26 cellular contexts compared by ENCODE assay signal in the genomic region with DNA sequence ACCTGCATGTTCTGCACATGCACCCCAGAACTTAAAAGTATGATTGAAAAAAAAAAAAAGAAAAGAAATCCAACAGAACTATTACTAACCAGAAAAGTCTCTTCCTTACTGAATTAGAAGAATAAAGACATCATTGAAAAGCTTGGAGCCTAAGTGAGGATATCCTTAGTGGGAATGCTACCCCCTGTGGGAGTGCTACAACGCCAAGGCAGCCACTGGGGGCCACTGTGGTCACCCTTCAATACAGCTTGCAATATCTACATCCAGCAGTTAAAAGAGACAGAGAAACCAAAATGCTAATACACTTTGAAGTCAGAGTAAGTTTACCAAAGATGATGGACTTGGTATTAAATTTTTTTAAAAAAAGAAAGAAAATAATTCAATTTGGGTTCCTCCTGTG.
A peak's percentile ranks its signal among the peaks of the same experiment; 100 is the strongest.
DNase-seq lines count a peak whose midpoint lies in the region; ATAC-seq, FAIRE-seq and TF ChIP-seq lines count a peak whose summit lies in the region.
"Had no signal": no experiment of that assay in that cellular context is flagged by ENCODE, and none has a peak within 500 bp of the region (broad histone marks: within the 10 kb centered on the region; RNA-seq: fewer than 3 reads in every experiment).

No MANE protein-coding gene starts in this region.

- no peak for TF ChIP-seq EP300 in GM12878 (IDR thresholded peaks at IDR 0.05; ENCODE audit: borderline replicate concordance in 1 of 2, control insufficient read depth in 1 of 2, low read depth in 2 of 2, low read length in 2 of 2)
- TF ChIP-seq EP300 in tibial nerve (IDR thresholded peaks at IDR 0.05): no peak

- H3K4me1 Mint-ChIP-seq in HFFc6 (ENCODE audit: low read depth) (peaks cover 33% of the 10 kb centered on the region), neural progenitor cell (peaks cover 6% of the 10 kb centered on the region)
- H3K4me1 Mint-ChIP-seq in activated naive CD8-positive, alpha-beta T cell treated with anti-CD3 and anti-CD28 coated beads for 36 hours: peaks cover 18% of the 10 kb centered on the region
- H3K4me1 Mint-ChIP-seq: stimulated activated memory B cell treated with anti-CD40 and anti-IgM and Interleukin-4, amounts not matched to agents 10 μg/mL and 1 μg/mL and 100 μg/mL, for 72 hours had no signal

- no peaks in the 10 kb centered on the region for H3K9me3 Mint-ChIP-seq in HFFc6
- H3K9me3 Mint-ChIP-seq in neural progenitor cell: no peaks in the 10 kb centered on the region
- H3K9me3 Mint-ChIP-seq in activated naive CD8-positive, alpha-beta T cell treated with anti-CD3 and anti-CD28 coated beads for 36 hours: no peaks in the 10 kb centered on the region
- H3K9me3 Mint-ChIP-seq: activated naive CD4-positive, alpha-beta T cell treated with anti-CD3 and anti-CD28 coated beads, Interleukin-2, amount 50 U/mL, for 24 hours; memory B cell; naive B cell; stimulated activated memory B cell treated with anti-CD40 and anti-IgM and Interleukin-4, amounts not matched to agents 10 μg/mL and 1 μg/mL and 100 μg/mL, for 72 hours had no signal

- peaks cover 3% of the 10 kb centered on the region for H3F3A ChIP-seq in neural progenitor cell (ENCODE audit: low read depth)

- H4K20me1 ChIP-seq in GM12878 (ENCODE audit: control insufficient read depth, insufficient read depth) (no peaks in the 10 kb centered on the region), neural progenitor cell (ENCODE audit: low read depth) (no peaks in the 10 kb centered on the region)

- no peak overlapping the region for H3K9ac ChIP-seq in GM12878 (ENCODE audit: control insufficient read depth, insufficient read depth, low read length)
- no peak overlapping the region for H3K9ac ChIP-seq in neural progenitor cell

- H3K27ac Mint-ChIP-seq in HFFc6: peak overlapping the region; percentile 81
- no peak overlapping the region for H3K27ac Mint-ChIP-seq in neural progenitor cell
- H3K27ac Mint-ChIP-seq in activated naive CD8-positive, alpha-beta T cell treated with anti-CD3 and anti-CD28 coated beads for 36 hours: no peak overlapping the region
- H3K27ac Mint-ChIP-seq: activated naive CD4-positive, alpha-beta T cell treated with anti-CD3 and anti-CD28 coated beads, Interleukin-2, amount 50 U/mL, for 24 hours; memory B cell; stimulated activated memory B cell treated with anti-CD40 and anti-IgM and Interleukin-4, amounts not matched to agents 10 μg/mL and 1 μg/mL and 100 μg/mL, for 72 hours had no signal

- no peak for ATAC-seq in GM12878
- ATAC-seq: stimulated activated memory B cell treated with anti-CD40 and anti-IgM and Interleukin-4, amounts not matched to agents 10 μg/mL and 1 μg/mL and 100 μg/mL, for 72 hours had no signal

- BruUV-seq in GM12878 (replicated peaks; lab: Mats Ljungman, UMichigan): no TSS peak

- in situ Hi-C loops in GM12878 (cut with MboI): no loop called here

- WGBS in GM12878 (ENCODE audit: insufficient coverage, insufficient replicate concordance, low lambda C conversion rate, missing lambda C conversion rate): 50% methylated on average over 1 of the region's 1 CpG
- 43 to 54% methylated on average over 1 of the region's 1 CpG for WGBS in tibial nerve, 2 donors

- no peaks in the 10 kb centered on the region for H3K27me3 ChIP-seq in GM12878 (replicated peaks in 1 of 2; ENCODE audit: control insufficient read depth in 2 of 2, insufficient read depth in 2 of 2, low read length in 1 of 2)
- H3K27me3 ChIP-seq in neural progenitor cell: no peaks in the 10 kb centered on the region
- no peaks in the 10 kb centered on the region for H3K27me3 ChIP-seq in tibial nerve
- H3K27me3 ChIP-seq: uterus had no signal

- H3K4me3 ChIP-seq in GM12864 (ENCODE audit: low read depth, low read length) (no peak overlapping the region), GM12878 (no peak overlapping the region), neural progenitor cell (no peak overlapping the region), tibial nerve (no peak overlapping the region)
- H3K4me3 ChIP-seq: uterus had no signal

- peaks cover 22% of the 10 kb centered on the region for H3K4me1 ChIP-seq in GM12878 (ENCODE audit: control insufficient read depth, insufficient read depth, low read length)
- peaks cover 9% of the 10 kb centered on the region for H3K4me1 ChIP-seq in neural progenitor cell
- H3K4me1 ChIP-seq in tibial nerve: peaks cover 0 to 14% (median 0%) of the 10 kb centered on the region in 4 donors
- H3K4me1 ChIP-seq: uterus had no signal

- no peaks in the 10 kb centered on the region for H3K9me3 ChIP-seq in GM12878 (replicated peaks; ENCODE audit: control insufficient read depth, insufficient read depth, low read length)
- no peaks in the 10 kb centered on the region for H3K9me3 ChIP-seq in neural progenitor cell (ENCODE audit: low read depth)
- no peaks in the 10 kb centered on the region for H3K9me3 ChIP-seq in tibial nerve
- H3K9me3 ChIP-seq: uterus had no signal

- no peak overlapping the region for H3K27ac ChIP-seq in GM12878 (ENCODE audit: control insufficient read depth, insufficient read depth)
- no peak overlapping the region for H3K27ac ChIP-seq in neural progenitor cell
- no peak overlapping the region for H3K27ac ChIP-seq in tibial nerve
- H3K27ac ChIP-seq: C4-2B, uterus had no signal

- H2AFZ ChIP-seq in GM12878 (ENCODE audit: control insufficient read depth, low read depth, low read length) (no peak overlapping the region), neural progenitor cell (replicated peaks) (no peak overlapping the region)

- intact Hi-C loops in GM12878 (cut with micrococcal nuclease; ENCODE audit: unreplicated experiment): no loop called here

- FAIRE-seq in GM12878 (lab: Jason Lieb, UNC): no peak
- FAIRE-seq: GM18507, HTR-8/SVneo had no signal

- H3K79me2 ChIP-seq in GM12878 (ENCODE audit: control insufficient read depth, insufficient read depth, low read length) (no peaks in the 10 kb centered on the region), neural progenitor cell (ENCODE audit: low read depth) (no peaks in the 10 kb centered on the region)

- TF ChIP-seq POLR2A in GM12878 (IDR thresholded peaks at IDR 0.05; ENCODE audit: low read depth, low read length) (no peak), tibial nerve (IDR thresholded peaks at IDR 0.05) (no peak)

- peaks cover 1% of the 10 kb centered on the region; the same call in 1 of the 2 replicates for H3K27me3 Mint-ChIP-seq in HFFc6 (ENCODE audit: insufficient read depth)
- no peaks in the 10 kb centered on the region for H3K27me3 Mint-ChIP-seq in neural progenitor cell (ENCODE audit: insufficient read depth, low read depth)
- no peaks in the 10 kb centered on the region for H3K27me3 Mint-ChIP-seq in activated naive CD8-positive, alpha-beta T cell treated with anti-CD3 and anti-CD28 coated beads for 36 hours
- H3K27me3 Mint-ChIP-seq: activated naive CD4-positive, alpha-beta T cell treated with anti-CD3 and anti-CD28 coated beads, Interleukin-2, amount 50 U/mL, for 24 hours; memory B cell; naive B cell; stimulated activated memory B cell treated with anti-CD40 and anti-IgM and Interleukin-4, amounts not matched to agents 10 μg/mL and 1 μg/mL and 100 μg/mL, for 72 hours had no signal

- peak; percentile 35; the same call in 1 of the 2 replicates for TF ChIP-seq RAD21 in GM12878 (IDR thresholded peaks at IDR 0.05; ENCODE audit: insufficient read depth, low read depth, low read length)

- DNase-seq in GM12864 (ENCODE audit: low read depth) (no peak), HFFc6 (no peak), GM12878 (ENCODE audit: low read depth, low spot score) (no peak), neural progenitor cell (ENCODE audit: low spot score) (peak; percentile 10), NCI-H146 treated with DMSO at 0.1 percent for 48 hours (lab: John Stamatoyannopoulos, UW; ENCODE audit: unreplicated experiment) (no peak), tibial nerve (ENCODE audit: low spot score in 2 of 2) (no peak)
- no peak for DNase-seq in stimulated activated CD4-positive, alpha-beta T cell treated with anti-CD3 and anti-CD28 coated beads, Interleukin-12 subunit alpha, Interleukin-12 subunit beta, amount 100 ng/mL, for 4 hours
- no peak for DNase-seq in activated naive CD8-positive, alpha-beta T cell treated with anti-CD3 and anti-CD28 coated beads for 36 hours
- DNase-seq: activated CD4-positive, alpha-beta T cell treated with anti-CD3 and anti-CD28 coated beads, Interleukin-2, amount 50 U/mL, for 4 hours; activated CD8-positive, alpha-beta memory T cell treated with anti-CD3 and anti-CD28 coated beads, Interleukin-2, amount 50 U/mL, for 4 hours; DND-41; GOT3; left cardiac atrium; naive B cell; NCI-H187 treated with DMSO at 0.1 percent for 48 hours; NCI-H526 treated with DMSO at 0.1 percent for 48 hours; occipital lobe; OCI-M1; stimulated activated CD4-positive, alpha-beta T cell treated with anti-CD3 and anti-CD28 coated beads, Interleukin-2, amount 100 ng/mL, for 48 hours; uterus had no signal

- RAD21 ChIA-PET in GM12878 (lab: Charles Lee; ENCODE audit: unreplicated experiment): interaction anchor here (4.9 kb wide), 1 partner anchor 25 kb away, joined by 40 read pairs; no protein-coding TSS in a partner anchor

- H3K4me2 ChIP-seq in GM12878 (ENCODE audit: control insufficient read depth, insufficient read depth): no peak overlapping the region
- no peak overlapping the region for H3K4me2 ChIP-seq in neural progenitor cell

- SMC1A ChIA-PET in GM12878 (lab: Charles Lee; ENCODE audit: uncharacterized antibody, unreplicated experiment): interaction anchor here (0.9 to 1.9 kb wide), 7 partner anchors 15 to 292 kb away, joined by 3 to 10 read pairs (median 3); a partner anchor contains a TSS

- TF ChIP-seq CTCF in GM12864 (IDR thresholded peaks at IDR 0.05; ENCODE audit: low read depth, low read length, missing control alignments) (peak; percentile 4), HFFc6 (IDR thresholded peaks at IDR 0.05) (peak; percentile 21; the same call in 1 of the 2 replicates), GM12878 (IDR thresholded peaks at IDR 0.05 in 2 of 3, conservative IDR thresholded peaks at IDR 0.05 in 1 of 3; ENCODE audit: control insufficient read depth in 2 of 3, extremely low read depth in 1 of 3, insufficient read depth in 1 of 3, low read depth in 3 of 3, low read length in 3 of 3) (peak in 2 of 3 experiments; percentile 13 to 28; a peak in 3 of 6 replicates), neural progenitor cell (IDR thresholded peaks at IDR 0.05) (peak; percentile 28), tibial nerve (IDR thresholded peaks at IDR 0.05) (no peak)

- CTCF ChIA-PET in GM12878 (lab: Yijun Ruan, JAX): interaction anchor here (0.8 to 2.4 kb wide), 4 partner anchors 14 to 54 kb away, joined by 3 to 13 read pairs (median 4); no protein-coding TSS in a partner anchor

- peaks cover 4% of the 10 kb centered on the region; the same call in 1 of the 2 replicates for H3K36me3 Mint-ChIP-seq in HFFc6 (ENCODE audit: low read depth)
- no peaks in the 10 kb centered on the region for H3K36me3 Mint-ChIP-seq in neural progenitor cell
- peaks cover 18% of the 10 kb centered on the region for H3K36me3 Mint-ChIP-seq in activated naive CD8-positive, alpha-beta T cell treated with anti-CD3 and anti-CD28 coated beads for 36 hours

- H3K36me3 ChIP-seq in GM12878 (ENCODE audit: control insufficient read depth in 2 of 2, insufficient read depth in 2 of 2, low read length in 1 of 2): peaks cover 0 to 1% of the 10 kb centered on the region in 2 experiments; a peak in 2 of 4 replicates
- no peaks in the 10 kb centered on the region for H3K36me3 ChIP-seq in neural progenitor cell
- H3K36me3 ChIP-seq in tibial nerve: peaks cover 0 to 21% (median 0%) of the 10 kb centered on the region in 3 donors
- H3K36me3 ChIP-seq: uterus had no signal

- POLR2A ChIA-PET in GM12878 (lab: Charles Lee): interaction anchor here (0.5 to 0.7 kb wide), 2 partner anchors 49 to 84 kb away, joined by 3 to 5 read pairs; no protein-coding TSS in a partner anchor

- no peak overlapping the region for H3K4me3 Mint-ChIP-seq in HFFc6
- no peak overlapping the region for H3K4me3 Mint-ChIP-seq in neural progenitor cell
- no peak overlapping the region for H3K4me3 Mint-ChIP-seq in activated naive CD8-positive, alpha-beta T cell treated with anti-CD3 and anti-CD28 coated beads for 36 hours
- H3K4me3 Mint-ChIP-seq: activated naive CD4-positive, alpha-beta T cell treated with anti-CD3 and anti-CD28 coated beads, Interleukin-2, amount 50 U/mL, for 24 hours; memory B cell; naive B cell; stimulated activated memory B cell treated with anti-CD40 and anti-IgM and Interleukin-4, amounts not matched to agents 10 μg/mL and 1 μg/mL and 100 μg/mL, for 72 hours had no signal

Comparison
In these comparisons a context has a peak if more than half of its experiments do, and no peak if none do; other contexts are left out.
1. CTCF ChIP-seq: peak in GM12864 (single experiment), HFFc6 (single experiment), GM12878 (2 of 3) and neural progenitor cell (single experiment); none in tibial nerve (0 of 5).